Comparison of ENCODE assay signal across 8 cellular contexts in the genomic region with DNA sequence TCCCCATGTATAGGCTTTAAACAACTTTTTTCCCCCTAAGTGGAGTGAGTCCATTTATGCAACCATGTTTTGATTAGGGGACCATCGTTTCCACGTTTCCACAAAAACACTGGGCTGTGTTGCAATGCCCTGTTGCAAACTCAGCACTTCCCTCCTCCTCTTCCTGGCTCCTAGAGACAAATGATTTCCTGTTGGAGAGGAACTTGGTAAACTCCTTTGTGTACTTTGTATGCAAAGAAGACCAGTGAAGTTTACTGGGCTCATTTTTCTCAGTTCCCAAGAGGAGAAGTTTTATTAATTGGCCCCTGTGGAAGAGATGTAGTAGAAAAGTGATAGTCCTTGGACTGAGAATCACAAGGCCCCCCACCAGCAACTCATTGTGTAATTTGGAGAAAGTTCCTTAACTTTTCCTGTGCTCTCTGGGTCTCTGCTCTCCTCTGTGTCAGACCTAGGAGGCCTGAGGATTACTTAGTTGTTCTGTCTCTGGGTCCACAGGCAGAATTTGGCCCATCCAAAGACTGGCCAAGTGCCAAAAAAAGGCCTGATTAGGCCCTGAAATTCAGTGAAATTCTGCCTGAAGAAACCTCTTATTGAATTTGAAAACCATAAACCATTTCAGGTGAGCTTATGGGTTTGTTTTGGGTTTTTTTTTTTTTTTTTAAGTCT.
A peak's percentile ranks its signal among the peaks of the same experiment; 100 is the strongest.
DNase-seq lines count a peak whose midpoint lies in the region; ATAC-seq, FAIRE-seq and TF ChIP-seq lines count a peak whose summit lies in the region.

No MANE protein-coding gene starts in this region.

- H3K9me2 ChIP-seq in hepatocyte (replicated peaks; ENCODE audit: insufficient read depth): no peaks in the 10 kb centered on the region

- H3K79me2 ChIP-seq in astrocyte (ENCODE audit: insufficient read depth, low read length) (no peaks in the 10 kb centered on the region), hepatocyte (no peaks in the 10 kb centered on the region)

- peaks cover 4% of the 10 kb centered on the region for H3K4me1 ChIP-seq in astrocyte (ENCODE audit: insufficient read depth, low read length)
- peaks cover 6% of the 10 kb centered on the region for H3K4me1 ChIP-seq in hepatocyte (ENCODE audit: insufficient read depth)

- peak overlapping the region; percentile 37 for H3K27ac Mint-ChIP-seq in astrocyte (ENCODE audit: unreplicated experiment)

- DNase-seq in GM04504 (ENCODE audit: low read depth) (peak; percentile 44), astrocyte (ENCODE audit: low read depth) (no peak), hepatocyte (ENCODE audit: low spot score) (peak; percentile 33), retinal pigment epithelial cell (ENCODE audit: low read depth) (peak; percentile 28), HuH-7.5 (ENCODE audit: low spot score) (no peak), SHP77 (lab: John Stamatoyannopoulos, UW) (no peak), occipital lobe (lab: John Stamatoyannopoulos, UW) (no peak)

- H3K4me3 ChIP-seq in astrocyte (ENCODE audit: insufficient read depth, low read depth, low read length) (no peak overlapping the region), hepatocyte (no peak overlapping the region), retinal pigment epithelial cell (ENCODE audit: low read length) (no peak overlapping the region)

- no peak for ATAC-seq in HG03342 (IDR thresholded peaks at IDR 0.05; ENCODE audit: unreplicated experiment)

- H3K36me3 ChIP-seq in astrocyte (ENCODE audit: insufficient read depth, low read length): peaks cover 18% of the 10 kb centered on the region
- H3K36me3 ChIP-seq in hepatocyte (replicated peaks; ENCODE audit: insufficient read depth, low read depth): no peaks in the 10 kb centered on the region

- peaks cover 28% of the 10 kb centered on the region for H3K36me3 Mint-ChIP-seq in astrocyte (ENCODE audit: low read depth, unreplicated experiment)

- peaks cover 11% of the 10 kb centered on the region for H3K4me1 Mint-ChIP-seq in astrocyte (ENCODE audit: low read depth, unreplicated experiment)

- H3K27ac ChIP-seq in astrocyte (ENCODE audit: low read depth, low read length): no peak overlapping the region
- H3K27ac ChIP-seq in hepatocyte: peak overlapping the region; percentile 81

- no peak for TF ChIP-seq CTCF in astrocyte (IDR thresholded peaks at IDR 0.05; ENCODE audit: insufficient read depth, low read depth, low read length)
- TF ChIP-seq CTCF in hepatocyte (IDR thresholded peaks at IDR 0.05; ENCODE audit: poor library complexity): no peak
- no peak for TF ChIP-seq CTCF in retinal pigment epithelial cell (conservative IDR thresholded peaks at IDR 0.05; ENCODE audit: low read depth, low read length)

- H4K20me1 ChIP-seq in astrocyte (ENCODE audit: insufficient read depth, low read length): no peaks in the 10 kb centered on the region
- no peaks in the 10 kb centered on the region for H4K20me1 ChIP-seq in hepatocyte (ENCODE audit: insufficient read depth, poor library complexity, severe bottlenecking)

- no peaks in the 10 kb centered on the region for H3K9me3 ChIP-seq in astrocyte (ENCODE audit: insufficient read depth, low read depth, low read length)
- no peaks in the 10 kb centered on the region for H3K9me3 ChIP-seq in hepatocyte (ENCODE audit: low read depth)

- no peaks in the 10 kb centered on the region for H3K27me3 ChIP-seq in astrocyte (ENCODE audit: insufficient read depth, low read length)
- no peaks in the 10 kb centered on the region for H3K27me3 ChIP-seq in hepatocyte

- WGBS in hepatocyte (ENCODE audit: low lambda C conversion rate, missing lambda C conversion rate): 32% methylated on average over 2 of the region's 2 CpGs

- H3K9me3 Mint-ChIP-seq in astrocyte (ENCODE audit: unreplicated experiment): no peaks in the 10 kb centered on the region

- H3K9ac ChIP-seq in astrocyte (ENCODE audit: low read length): no peak overlapping the region

- H3K4me2 ChIP-seq in astrocyte (ENCODE audit: low read length) (no peak overlapping the region), hepatocyte (no peak overlapping the region)

- H3K27me3 Mint-ChIP-seq in astrocyte (ENCODE audit: low read depth, unreplicated experiment): no peaks in the 10 kb centered on the region

- FAIRE-seq in astrocyte (lab: Jason Lieb, UNC): no peak

- H2AFZ ChIP-seq in astrocyte (ENCODE audit: low read depth, low read length): no peak overlapping the region
- peak overlapping the region; percentile 33 for H2AFZ ChIP-seq in hepatocyte

- H3K4me3 Mint-ChIP-seq in astrocyte (ENCODE audit: unreplicated experiment): no peak overlapping the region

Comparison
In these comparisons a context has a peak if more than half of its experiments do, and no peak if none do; other contexts are left out.
1. DNase-seq: peak in GM04504 (single experiment), hepatocyte (single experiment) and retinal pigment epithelial cell (single experiment); none in astrocyte (single experiment), HuH-7.5 (single experiment), SHP77 (0 of 2) and occipital lobe (single experiment).